1 cellular context compared by ENCODE assay signal in the genomic region with DNA sequence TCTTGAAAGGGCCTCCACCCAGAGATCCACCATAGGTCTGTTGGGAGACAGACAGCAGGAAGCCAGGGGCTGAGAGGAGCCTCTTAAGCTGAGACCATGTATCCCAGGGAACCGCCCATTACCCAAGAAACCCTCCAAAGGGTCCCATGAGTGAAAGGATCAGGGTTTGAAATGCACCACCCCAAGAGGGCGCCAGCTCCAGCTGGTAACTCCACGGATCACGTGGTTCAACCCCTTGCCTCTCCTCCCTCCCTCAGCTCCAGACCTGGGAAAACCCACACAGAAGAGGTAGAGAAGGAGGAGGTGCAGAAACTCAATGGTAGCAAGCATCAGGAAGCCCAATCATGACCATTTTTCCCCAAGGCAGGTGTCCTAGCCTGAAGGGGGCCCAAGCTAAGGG.
TF ChIP-seq lines count a peak whose summit lies in the region.

No MANE protein-coding gene starts in this region.

TF ChIP-seq in GM23338, 12 proteins besides CTCF, POLR2A, EP300 and RAD21 (continued from another document):
- TF ChIP-seq POLR2AphosphoS5 (IDR thresholded peaks at IDR 0.05; ENCODE audit: low read depth), result no peak
- TF ChIP-seq JUNB (IDR thresholded peaks at IDR 0.05; ENCODE audit: unreplicated experiment), result no peak
- TF ChIP-seq, protein P1, sequence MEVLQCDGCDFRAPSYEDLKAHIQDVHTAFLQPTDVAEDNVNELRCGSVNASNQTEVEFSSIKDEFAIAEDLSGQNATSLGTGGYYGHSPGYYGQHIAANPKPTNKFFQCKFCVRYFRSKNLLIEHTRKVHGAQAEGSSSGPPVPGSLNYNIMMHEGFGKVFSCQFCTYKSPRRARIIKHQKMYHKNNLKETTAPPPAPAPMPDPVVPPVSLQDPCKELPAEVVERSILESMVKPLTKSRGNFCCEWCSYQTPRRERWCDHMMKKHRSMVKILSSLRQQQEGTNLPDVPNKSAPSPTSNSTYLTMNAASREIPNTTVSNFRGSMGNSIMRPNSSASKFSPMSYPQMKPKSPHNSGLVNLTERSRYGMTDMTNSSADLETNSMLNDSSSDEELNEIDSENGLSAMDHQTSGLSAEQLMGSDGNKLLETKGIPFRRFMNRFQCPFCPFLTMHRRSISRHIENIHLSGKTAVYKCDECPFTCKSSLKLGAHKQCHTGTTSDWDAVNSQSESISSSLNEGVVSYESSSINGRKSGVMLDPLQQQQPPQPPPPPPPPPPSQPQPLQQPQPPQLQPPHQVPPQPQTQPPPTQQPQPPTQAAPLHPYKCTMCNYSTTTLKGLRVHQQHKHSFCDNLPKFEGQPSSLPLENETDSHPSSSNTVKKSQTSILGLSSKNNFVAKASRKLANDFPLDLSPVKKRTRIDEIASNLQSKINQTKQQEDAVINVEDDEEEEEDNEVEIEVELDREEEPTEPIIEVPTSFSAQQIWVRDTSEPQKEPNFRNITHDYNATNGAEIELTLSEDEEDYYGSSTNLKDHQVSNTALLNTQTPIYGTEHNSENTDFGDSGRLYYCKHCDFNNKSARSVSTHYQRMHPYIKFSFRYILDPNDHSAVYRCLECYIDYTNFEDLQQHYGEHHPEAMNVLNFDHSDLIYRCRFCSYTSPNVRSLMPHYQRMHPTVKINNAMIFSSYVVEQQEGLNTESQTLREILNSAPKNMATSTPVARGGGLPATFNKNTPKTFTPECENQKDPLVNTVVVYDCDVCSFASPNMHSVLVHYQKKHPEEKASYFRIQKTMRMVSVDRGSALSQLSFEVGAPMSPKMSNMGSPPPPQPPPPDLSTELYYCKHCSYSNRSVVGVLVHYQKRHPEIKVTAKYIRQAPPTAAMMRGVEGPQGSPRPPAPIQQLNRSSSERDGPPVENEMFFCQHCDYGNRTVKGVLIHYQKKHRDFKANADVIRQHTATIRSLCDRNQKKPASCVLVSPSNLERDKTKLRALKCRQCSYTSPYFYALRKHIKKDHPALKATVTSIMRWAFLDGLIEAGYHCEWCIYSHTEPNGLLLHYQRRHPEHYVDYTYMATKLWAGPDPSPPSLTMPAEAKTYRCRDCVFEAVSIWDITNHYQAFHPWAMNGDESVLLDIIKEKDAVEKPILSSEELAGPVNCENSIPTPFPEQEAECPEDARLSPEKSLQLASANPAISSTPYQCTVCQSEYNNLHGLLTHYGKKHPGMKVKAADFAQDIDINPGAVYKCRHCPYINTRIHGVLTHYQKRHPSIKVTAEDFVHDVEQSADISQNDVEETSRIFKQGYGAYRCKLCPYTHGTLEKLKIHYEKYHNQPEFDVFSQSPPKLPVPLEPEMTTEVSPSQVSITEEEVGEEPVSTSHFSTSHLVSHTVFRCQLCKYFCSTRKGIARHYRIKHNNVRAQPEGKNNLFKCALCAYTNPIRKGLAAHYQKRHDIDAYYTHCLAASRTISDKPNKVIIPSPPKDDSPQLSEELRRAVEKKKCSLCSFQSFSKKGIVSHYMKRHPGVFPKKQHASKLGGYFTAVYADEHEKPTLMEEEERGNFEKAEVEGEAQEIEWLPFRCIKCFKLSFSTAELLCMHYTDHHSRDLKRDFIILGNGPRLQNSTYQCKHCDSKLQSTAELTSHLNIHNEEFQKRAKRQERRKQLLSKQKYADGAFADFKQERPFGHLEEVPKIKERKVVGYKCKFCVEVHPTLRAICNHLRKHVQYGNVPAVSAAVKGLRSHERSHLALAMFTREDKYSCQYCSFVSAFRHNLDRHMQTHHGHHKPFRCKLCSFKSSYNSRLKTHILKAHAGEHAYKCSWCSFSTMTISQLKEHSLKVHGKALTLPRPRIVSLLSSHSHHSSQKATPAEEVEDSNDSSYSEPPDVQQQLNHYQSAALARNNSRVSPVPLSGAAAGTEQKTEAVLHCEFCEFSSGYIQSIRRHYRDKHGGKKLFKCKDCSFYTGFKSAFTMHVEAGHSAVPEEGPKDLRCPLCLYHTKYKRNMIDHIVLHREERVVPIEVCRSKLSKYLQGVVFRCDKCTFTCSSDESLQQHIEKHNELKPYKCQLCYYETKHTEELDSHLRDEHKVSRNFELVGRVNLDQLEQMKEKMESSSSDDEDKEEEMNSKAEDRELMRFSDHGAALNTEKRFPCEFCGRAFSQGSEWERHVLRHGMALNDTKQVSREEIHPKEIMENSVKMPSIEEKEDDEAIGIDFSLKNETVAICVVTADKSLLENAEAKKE (CRISPR knock-in tag; IDR thresholded peaks at IDR 0.05), result no peak
- no peak for TF ChIP-seq EZH2phosphoT487 (IDR thresholded peaks at IDR 0.05; ENCODE audit: unreplicated experiment)
TF ChIP-seq in GM23338: peak in this region for 0.
